Comparison of ENCODE assay signal across 32 cellular contexts in the genomic region with DNA sequence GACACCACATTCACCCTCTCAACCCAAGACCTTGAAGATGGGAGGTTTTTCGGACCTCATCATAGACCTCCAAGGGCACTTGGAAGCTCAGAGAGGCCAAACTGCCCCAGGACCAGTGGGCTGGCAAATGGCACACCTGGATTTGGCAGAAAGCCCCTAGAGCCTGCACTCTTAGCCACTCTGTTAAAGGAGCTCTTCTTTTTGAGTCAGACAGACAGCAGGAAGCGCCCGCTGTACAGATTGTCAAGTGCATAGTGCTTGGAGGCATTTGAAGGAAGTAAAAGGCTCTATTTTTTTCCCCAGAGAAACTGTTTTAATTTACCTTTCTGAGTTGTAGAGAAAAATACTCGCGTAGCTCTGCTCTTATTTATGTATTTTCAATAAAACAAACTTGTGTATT.
"Had no signal": no experiment of that assay in that cellular context is flagged by ENCODE, and none has a peak within 500 bp of the region (broad histone marks: within the 10 kb centered on the region; RNA-seq: fewer than 3 reads in every experiment).

No MANE protein-coding gene starts in this region.

- H3K27ac ChIP-seq: colonic mucosa, heart right ventricle, ovary, psoas muscle, sigmoid colon, testis, tibial artery, upper lobe of left lung had no signal

- H3K36me3 ChIP-seq: colonic mucosa, esophagus squamous epithelium, heart right ventricle, ovary, sigmoid colon, tibial artery, upper lobe of left lung had no signal

- ATAC-seq: heart right ventricle; left colon; left ventricle myocardium superior; mucosa of descending colon; psoas muscle; right cardiac atrium; stimulated activated memory B cell treated with anti-CD40 and anti-IgM and Interleukin-4, amounts not matched to agents 10 μg/mL and 1 μg/mL and 100 μg/mL, for 72 hours; stimulated activated naive CD8-positive, alpha-beta T cell treated with anti-CD3 and anti-CD28 coated beads, Interleukin-15, Interleukin-2, amounts not matched to agents 100 U/mL and 50 U/mL, for 24 hours had no signal

- H3K27me3 ChIP-seq: colonic mucosa, esophagus squamous epithelium, heart right ventricle, ovary, sigmoid colon, testis, tibial artery, upper lobe of left lung had no signal

- H3K4me3 ChIP-seq: colonic mucosa, esophagus squamous epithelium, heart right ventricle, lung, mucosa of descending colon, ovary, psoas muscle, sigmoid colon, testis, tibial artery, upper lobe of left lung had no signal

- DNase-seq: colonic mucosa; effector memory CD4-positive, alpha-beta T cell; erythroblast; esophagus squamous epithelium; foreskin melanocyte; glutamatergic neuron; heart right ventricle; hippocampal formation; islet precursor cell; kidney glomerular epithelial cell; left colon; left ventricle myocardium superior; mesenchymal stem cell; mucosa of descending colon; naive B cell; occipital lobe; ovary; posterior cingulate gyrus; psoas muscle; right cardiac atrium; sigmoid colon; stimulated activated CD4-positive, alpha-beta T cell treated with anti-CD3 and anti-CD28 coated beads, Interleukin-2, amount 100 ng/mL, for 24 hours; stimulated activated CD4-positive, alpha-beta T cell treated with anti-CD3 and anti-CD28 coated beads, Interleukin-4, amount 100 ng/mL, for 24 hours; stimulated activated naive CD8-positive, alpha-beta T cell treated with anti-CD3 and anti-CD28 coated beads, Interleukin-15, Interleukin-2, amounts not matched to agents 100 U/mL and 50 U/mL, for 24 hours; substantia nigra; testis; tibial artery; upper lobe of left lung had no signal

- H3K4me3 Mint-ChIP-seq: dendritic cell treated with granulocyte-macrophage colony-stimulating factor and Interleukin-4, amounts not matched to agents 40 ng/mL and 50 ng/mL, for 4 days; mesothelial cell of epicardium; naive B cell; stimulated activated memory B cell treated with anti-CD40 and anti-IgM and Interleukin-4, amounts not matched to agents 10 μg/mL and 1 μg/mL and 100 μg/mL, for 72 hours had no signal

- H3K9me3 ChIP-seq: colonic mucosa, esophagus squamous epithelium, heart right ventricle, mucosa of descending colon, ovary, psoas muscle, sigmoid colon, testis, tibial artery, upper lobe of left lung had no signal

- H3K4me1 ChIP-seq: colonic mucosa, sigmoid colon, testis had no signal

- H3K36me3 Mint-ChIP-seq: naive B cell; stimulated activated memory B cell treated with anti-CD40 and anti-IgM and Interleukin-4, amounts not matched to agents 10 μg/mL and 1 μg/mL and 100 μg/mL, for 72 hours had no signal

- H3K9me3 Mint-ChIP-seq: dendritic cell treated with granulocyte-macrophage colony-stimulating factor and Interleukin-4, amounts not matched to agents 40 ng/mL and 50 ng/mL, for 4 days; mesothelial cell of epicardium; naive B cell; stimulated activated memory B cell treated with anti-CD40 and anti-IgM and Interleukin-4, amounts not matched to agents 10 μg/mL and 1 μg/mL and 100 μg/mL, for 72 hours had no signal

- H3K27me3 Mint-ChIP-seq: dendritic cell treated with granulocyte-macrophage colony-stimulating factor and Interleukin-4, amounts not matched to agents 40 ng/mL and 50 ng/mL, for 4 days; naive B cell; stimulated activated memory B cell treated with anti-CD40 and anti-IgM and Interleukin-4, amounts not matched to agents 10 μg/mL and 1 μg/mL and 100 μg/mL, for 72 hours had no signal

- H3K27ac Mint-ChIP-seq: dendritic cell treated with granulocyte-macrophage colony-stimulating factor and Interleukin-4, amounts not matched to agents 40 ng/mL and 50 ng/mL, for 4 days; mesothelial cell of epicardium; naive B cell; stimulated activated memory B cell treated with anti-CD40 and anti-IgM and Interleukin-4, amounts not matched to agents 10 μg/mL and 1 μg/mL and 100 μg/mL, for 72 hours had no signal
